ENCODE assay signal across 7 cellular contexts in genomic region chr17:44219636-44220210, GRCh38. TPM values are rescaled to one million over a fixed set of nuclear protein-coding genes. Genes with fewer than 3 reads are reported as not detected.
DNase-seq lines count a peak whose midpoint lies in the region; ATAC-seq lines count a peak whose summit lies in the region.

UBTF (minus strand) TSS chr17:44219675; CDS start chr17:44218229, 1,446 bp downstream.

- H3K27me3 ChIP-seq in esophagus (ENCODE audit: control insufficient read depth in 1 of 2, insufficient read depth in 2 of 2, low read length in 2 of 2) = no peaks in the 10 kb centered on the region

- no peaks in the 10 kb centered on the region for H3K27me3 Mint-ChIP-seq in activated T-cell treated with anti-CD3 and anti-CD28 coated beads, Interleukin-2, amount 50 U/mL, for 24 hours

- H3K4me3 Mint-ChIP-seq in activated T-cell treated with anti-CD3 and anti-CD28 coated beads, Interleukin-2, amount 50 U/mL, for 24 hours = peak within 1 kb of the TSS; percentile 91

- peaks cover 37% of the 10 kb centered on the region for H3K4me1 Mint-ChIP-seq in activated T-cell treated with anti-CD3 and anti-CD28 coated beads, Interleukin-2, amount 50 U/mL, for 24 hours (ENCODE audit: low read depth)

- H3K36me3 ChIP-seq in esophagus (ENCODE audit: control insufficient read depth in 2 of 2, insufficient read depth in 2 of 2, low read length in 1 of 2) = peaks cover 8 to 21% of the 10 kb centered on the region in 2 donors

- peaks cover 4 to 15% of the 10 kb centered on the region in 2 donors for H3K4me1 ChIP-seq in esophagus (ENCODE audit: control insufficient read depth in 2 of 2, insufficient read depth in 2 of 2, low read length in 1 of 2)

- DNase-seq in NCI-H774 (lab: John Stamatoyannopoulos, UW) (peak; percentile 78), mucosa of gallbladder (ENCODE audit: low spot score) (peak; percentile 52)
- DNase-seq in activated T-cell treated with anti-CD3 and anti-CD28 coated beads, Interleukin-2, amount 50 U/mL, for 24 hours = peak; percentile 83
- DNase-seq in stimulated activated naive CD4-positive, alpha-beta T cell (lab: John Stamatoyannopoulos, UW) = peak; percentile 65 to 88 (median 81)

- peak within 1 kb of the TSS; percentile 85 to 95 for H3K4me3 ChIP-seq in esophagus (ENCODE audit: low read depth in 1 of 2, low read length in 2 of 2)

- ATAC-seq in GM18867 (IDR thresholded peaks at IDR 0.05; ENCODE audit: unreplicated experiment) (peak; percentile 15), HG03139 (IDR thresholded peaks at IDR 0.05; ENCODE audit: unreplicated experiment) (peak; percentile 10)

- H3K27ac Mint-ChIP-seq in activated T-cell treated with anti-CD3 and anti-CD28 coated beads, Interleukin-2, amount 50 U/mL, for 24 hours = peak within 1 kb of the TSS; percentile 95

- no peaks in the 10 kb centered on the region for H3K9me3 ChIP-seq in esophagus (ENCODE audit: control insufficient read depth in 2 of 2, insufficient read depth in 1 of 2, low read depth in 1 of 2, low read length in 1 of 2)

- whole genome bisulfite sequencing in esophagus, 2 donors = 0 to 1% methylated on average over 18 to 68 of the region's 68 CpGs

- H3K36me3 Mint-ChIP-seq in activated T-cell treated with anti-CD3 and anti-CD28 coated beads, Interleukin-2, amount 50 U/mL, for 24 hours (ENCODE audit: low read depth) = peaks cover 46% of the 10 kb centered on the region

- H3K9me3 Mint-ChIP-seq in activated T-cell treated with anti-CD3 and anti-CD28 coated beads, Interleukin-2, amount 50 U/mL, for 24 hours = no peaks in the 10 kb centered on the region

- H3K27ac ChIP-seq in esophagus (ENCODE audit: low read depth in 2 of 2, low read length in 1 of 2) = peak within 1 kb of the TSS; percentile 99 to 100

RNA-seq across cellular contexts. Expression of gene UBTF, which starts in this region (rescaled TPM):
- polyA plus RNA-seq in esophagus = 10 to 100 TPM; 30.3 to 35.2 TPM
- 95.6 TPM for total RNA-seq in mucosa of gallbladder

Comparison
In these comparisons a context has a peak if more than half of its experiments do, and no peak if none do; other contexts are left out.
1. Peak in every context shown above with its lines: DNase-seq, ATAC-seq, H3K4me3 ChIP-seq and H3K27ac ChIP-seq.